Comparison of ENCODE assay signal across 22 cellular contexts in the genomic region with DNA sequence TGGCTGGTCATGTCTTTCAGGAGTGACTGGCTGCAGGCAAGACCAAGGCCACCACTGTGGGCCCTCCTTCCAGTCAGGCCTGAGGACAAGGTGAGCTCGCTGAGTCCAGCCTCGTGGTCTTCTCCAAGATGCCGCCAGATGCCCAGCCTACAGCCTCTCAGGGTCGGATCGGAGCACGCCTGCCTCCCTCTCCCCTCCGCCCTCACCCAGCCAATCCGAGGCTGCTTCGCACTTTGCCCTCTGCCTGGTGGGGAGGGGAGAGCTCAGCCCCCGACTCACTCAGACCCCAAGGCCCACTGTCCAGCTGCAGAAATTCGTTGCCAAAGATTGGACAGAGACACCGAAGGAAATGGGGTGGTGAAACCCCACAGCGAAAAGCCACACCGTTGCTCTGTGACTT.
"Had no signal": no experiment of that assay in that cellular context is flagged by ENCODE, and none has a peak within 500 bp of the region (broad histone marks: within the 10 kb centered on the region; RNA-seq: fewer than 3 reads in every experiment).

No MANE protein-coding gene starts in this region.

- H3K27ac ChIP-seq: gastrocnemius medialis, lower lobe of right lung, parathyroid adenoma had no signal

- H3K27me3 ChIP-seq: dorsolateral prefrontal cortex, gastrocnemius medialis, right atrium auricular region, upper lobe of left lung, vagina had no signal

- H3K9me3 Mint-ChIP-seq: memory B cell; naive B cell; nephron; stimulated activated memory B cell treated with anti-CD40 and anti-IgM and Interleukin-4, amounts not matched to agents 10 μg/mL and 1 μg/mL and 100 μg/mL, for 72 hours; stimulated activated naive CD8-positive, alpha-beta T cell treated with anti-CD3 and anti-CD28 coated beads, Interleukin-15, amount 100 ng/mL, for 72 hours had no signal

- ATAC-seq: esophagus mucosa; gastrocnemius medialis; lower lobe of right lung; stimulated activated naive CD8-positive, alpha-beta T cell treated with anti-CD3 and anti-CD28 coated beads, Interleukin-15, amount 100 ng/mL, for 72 hours had no signal

- DNase-seq: central memory CD4-positive, alpha-beta T cell; cortex of kidney; effector CD8-positive, alpha-beta T cell; gastrocnemius medialis; glutamatergic neuron; islet precursor cell; left ventricle myocardium inferior; lower lobe of right lung; midbrain; naive B cell; stimulated activated CD4-positive, alpha-beta T cell treated with anti-CD3 and anti-CD28 coated beads, Interleukin-4, amount 100 ng/mL, for 24 hours; stimulated activated naive CD8-positive, alpha-beta T cell treated with anti-CD3 and anti-CD28 coated beads, Interleukin-15, amount 100 ng/mL, for 72 hours; substantia nigra; upper lobe of left lung had no signal

- H2AFZ ChIP-seq: parathyroid adenoma had no signal

- H3K9ac ChIP-seq: parathyroid adenoma had no signal

- H3K4me1 ChIP-seq: parathyroid adenoma had no signal

- H3K36me3 Mint-ChIP-seq: memory B cell; naive B cell; stimulated activated memory B cell treated with anti-CD40 and anti-IgM and Interleukin-4, amounts not matched to agents 10 μg/mL and 1 μg/mL and 100 μg/mL, for 72 hours had no signal

- H3K4me3 ChIP-seq: dorsolateral prefrontal cortex, gastrocnemius medialis, left ventricle myocardium inferior, lower lobe of right lung, right atrium auricular region, upper lobe of left lung, vagina had no signal

- H3K27ac Mint-ChIP-seq: memory B cell; naive B cell; stimulated activated memory B cell treated with anti-CD40 and anti-IgM and Interleukin-4, amounts not matched to agents 10 μg/mL and 1 μg/mL and 100 μg/mL, for 72 hours; stimulated activated naive CD8-positive, alpha-beta T cell treated with anti-CD3 and anti-CD28 coated beads, Interleukin-15, amount 100 ng/mL, for 72 hours had no signal

- H3K9me3 ChIP-seq: gastrocnemius medialis, left ventricle myocardium inferior, lower lobe of right lung, right atrium auricular region, upper lobe of left lung, vagina had no signal

- H3K4me3 Mint-ChIP-seq: memory B cell; naive B cell; nephron; stimulated activated memory B cell treated with anti-CD40 and anti-IgM and Interleukin-4, amounts not matched to agents 10 μg/mL and 1 μg/mL and 100 μg/mL, for 72 hours; stimulated activated naive CD8-positive, alpha-beta T cell treated with anti-CD3 and anti-CD28 coated beads, Interleukin-15, amount 100 ng/mL, for 72 hours had no signal
